8 cellular contexts compared by ENCODE assay signal in the genomic region with DNA sequence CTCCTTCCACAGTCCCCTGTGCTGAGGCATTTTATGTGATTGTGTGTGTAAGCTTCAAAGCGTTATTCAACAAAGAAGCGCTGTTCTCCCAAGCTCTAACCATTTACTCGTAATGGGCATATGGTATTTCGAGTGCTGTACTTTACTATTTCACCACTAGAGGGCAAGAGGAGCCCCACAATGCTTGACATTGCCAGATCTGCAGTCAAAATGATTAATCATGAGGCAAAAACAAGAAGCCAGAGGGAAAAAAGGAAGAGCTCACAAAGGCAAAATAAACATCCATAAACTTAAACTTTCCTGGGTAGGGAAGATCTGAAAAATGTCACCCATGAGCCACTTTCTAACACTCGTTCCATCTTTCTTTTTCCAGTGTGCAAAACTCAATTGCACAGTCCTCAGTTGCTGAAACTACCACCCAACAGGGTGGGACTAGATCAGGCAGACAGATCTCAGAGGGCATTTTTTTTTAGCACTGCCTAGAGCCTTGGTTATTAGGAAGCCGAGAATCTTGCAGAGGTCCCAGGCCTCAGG.
A peak's percentile ranks its signal among the peaks of the same experiment; 100 is the strongest.
DNase-seq lines count a peak whose midpoint lies in the region; ATAC-seq and FAIRE-seq lines count a peak whose summit lies in the region.

No MANE protein-coding gene starts in this region.

- no peaks in the 10 kb centered on the region for H3K4me1 Mint-ChIP-seq in stimulated activated naive CD8-positive, alpha-beta T cell treated with anti-CD3 and anti-CD28 coated beads, Interleukin-15, amount 100 ng/mL, for 72 hours

- no peak overlapping the region for H3K4me3 Mint-ChIP-seq in stimulated activated naive CD8-positive, alpha-beta T cell treated with anti-CD3 and anti-CD28 coated beads, Interleukin-15, amount 100 ng/mL, for 72 hours

- ATAC-seq in GM21447 (IDR thresholded peaks at IDR 0.05; ENCODE audit: unreplicated experiment) = peak; percentile 91
- peak; percentile 68 for ATAC-seq in stimulated activated naive CD8-positive, alpha-beta T cell treated with anti-CD3 and anti-CD28 coated beads, Interleukin-15, amount 100 ng/mL, for 72 hours

- FAIRE-seq in islet of Langerhans (lab: Jason Lieb, UNC) = peak; percentile 93

- peak; percentile 77 for DNase-seq in ELF-1 (ENCODE audit: low read depth, low spot score)
- DNase-seq in HT-29 (ENCODE audit: low spot score) = peak; percentile 83
- DNase-seq in NCI-H82 treated with DMSO at 0.1 percent for 48 hours (lab: John Stamatoyannopoulos, UW; ENCODE audit: unreplicated experiment) = peak; percentile 64
- peak; percentile 45 to 77 for DNase-seq in T47D (ENCODE audit: low read depth in 1 of 2, low spot score in 1 of 2)
- peak in 1 of 2 donors; percentile 7 for DNase-seq in stimulated activated naive CD8-positive, alpha-beta T cell treated with anti-CD3 and anti-CD28 coated beads, Interleukin-15, amount 100 ng/mL, for 72 hours
- DNase-seq in posterior vena cava (ENCODE audit: low spot score) = no peak

- intact Hi-C loops in posterior vena cava (cut with DNase I) = loop anchor here (10.0 kb wide), 3 partner anchors 69 to 511 kb away; a partner anchor contains a TSS

- in situ Hi-C loops in T47D (cut with HindIII; ENCODE audit: low pct_unique_long_range_greater_than_20kb, low sequenced_read_pairs) = no loop called here

- H3K27ac Mint-ChIP-seq in stimulated activated naive CD8-positive, alpha-beta T cell treated with anti-CD3 and anti-CD28 coated beads, Interleukin-15, amount 100 ng/mL, for 72 hours = no peak overlapping the region

- H3K9me3 Mint-ChIP-seq in stimulated activated naive CD8-positive, alpha-beta T cell treated with anti-CD3 and anti-CD28 coated beads, Interleukin-15, amount 100 ng/mL, for 72 hours = no peaks in the 10 kb centered on the region

- no peaks in the 10 kb centered on the region for H3K27me3 Mint-ChIP-seq in stimulated activated naive CD8-positive, alpha-beta T cell treated with anti-CD3 and anti-CD28 coated beads, Interleukin-15, amount 100 ng/mL, for 72 hours
